Comparison of ENCODE assay signal across 15 cellular contexts in the genomic region with DNA sequence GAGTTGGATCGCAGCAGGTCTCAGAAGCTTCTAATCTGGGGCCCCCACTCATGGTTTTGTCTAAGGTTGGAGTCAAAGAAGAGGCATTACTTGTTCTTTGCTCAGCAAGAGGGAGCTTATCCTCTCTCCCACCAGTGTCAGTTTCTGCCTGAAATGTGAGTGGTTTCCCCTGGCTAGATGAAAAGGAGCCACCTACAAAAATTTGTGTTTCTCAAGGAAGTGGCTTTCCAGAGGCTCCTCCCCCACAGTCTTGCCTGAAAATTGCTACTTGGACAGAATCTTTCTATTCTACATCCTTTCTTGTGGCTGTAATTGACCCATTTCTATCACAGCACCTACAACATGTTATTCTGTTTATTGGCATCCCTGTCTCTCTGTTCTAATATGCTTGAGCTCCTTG. TPM values are rescaled to one million over a fixed set of nuclear protein-coding genes. Genes with fewer than 3 reads are reported as not detected.
A peak's percentile ranks its signal among the peaks of the same experiment; 100 is the strongest.
DNase-seq lines count a peak whose midpoint lies in the region; ATAC-seq and TF ChIP-seq lines count a peak whose summit lies in the region.
"Had no signal": no experiment of that assay in that cellular context is flagged by ENCODE, and none has a peak within 500 bp of the region (broad histone marks: within the 10 kb centered on the region; RNA-seq: fewer than 3 reads in every experiment).

No MANE protein-coding gene starts in this region.

- peaks cover 57% of the 10 kb centered on the region for H3K4me1 Mint-ChIP-seq in activated T-helper 1 cell treated with anti-CD3 and anti-CD28 coated beads, Interleukin-12 subunit alpha, Interleukin-12 subunit beta, Interleukin-2, Interleukin-4 antibody, amounts not matched to agents 30 ng/mL and 10 ng/mL and 1 ng/mL, durations not matched to agents 14 hours and 24 hours and 36 hours (ENCODE audit: low read depth)
- peaks cover 70 to 92% (median 90%) of the 10 kb centered on the region in 7 donors for H3K4me1 Mint-ChIP-seq in naive thymus-derived CD4-positive, alpha-beta T cell

- H3K4me3 ChIP-seq in BLaER1 treated with 17β-estradiol and CSF1 and Interleukin-3, amounts not matched to agents 10 nM and 100 nM: no peak overlapping the region
- H3K4me3 ChIP-seq in DND-41 (ENCODE audit: low read depth in 1 of 2, low read length in 2 of 2): no peak overlapping the region
- H3K4me3 ChIP-seq in naive thymus-derived CD4-positive, alpha-beta T cell (ENCODE audit: low read length): peak overlapping the region; percentile 34
- no peak overlapping the region for H3K4me3 ChIP-seq in coronary artery
- H3K4me3 ChIP-seq: cardiac muscle cell, hepatocyte, SJSA1, spleen had no signal

- H3K27me3 Mint-ChIP-seq in activated T-helper 1 cell treated with anti-CD3 and anti-CD28 coated beads, Interleukin-12 subunit alpha, Interleukin-12 subunit beta, Interleukin-2, Interleukin-4 antibody, amounts not matched to agents 30 ng/mL and 10 ng/mL and 1 ng/mL, durations not matched to agents 14 hours and 24 hours and 36 hours (ENCODE audit: insufficient read depth): peaks cover 8% of the 10 kb centered on the region
- H3K27me3 Mint-ChIP-seq in naive thymus-derived CD4-positive, alpha-beta T cell: peaks cover 0 to 2% (median 0%) of the 10 kb centered on the region in 5 donors

- no peaks in the 10 kb centered on the region for H3K9me3 Mint-ChIP-seq in activated T-helper 1 cell treated with anti-CD3 and anti-CD28 coated beads, Interleukin-12 subunit alpha, Interleukin-12 subunit beta, Interleukin-2, Interleukin-4 antibody, amounts not matched to agents 30 ng/mL and 10 ng/mL and 1 ng/mL, durations not matched to agents 14 hours and 24 hours and 36 hours
- H3K9me3 Mint-ChIP-seq in naive thymus-derived CD4-positive, alpha-beta T cell: no peaks in the 10 kb centered on the region

- H3K36me3 Mint-ChIP-seq in activated T-helper 1 cell treated with anti-CD3 and anti-CD28 coated beads, Interleukin-12 subunit alpha, Interleukin-12 subunit beta, Interleukin-2, Interleukin-4 antibody, amounts not matched to agents 30 ng/mL and 10 ng/mL and 1 ng/mL, durations not matched to agents 14 hours and 24 hours and 36 hours (ENCODE audit: low read depth): peaks cover 3% of the 10 kb centered on the region
- H3K36me3 Mint-ChIP-seq in naive thymus-derived CD4-positive, alpha-beta T cell: peaks cover 0 to 14% (median 0%) of the 10 kb centered on the region in 5 donors

- TF ChIP-seq CTCF in DND-41 (IDR thresholded peaks at IDR 0.05; ENCODE audit: borderline replicate concordance, extremely low read depth, low read length, poor library complexity, severe bottlenecking) (no peak), coronary artery (IDR thresholded peaks at IDR 0.05) (no peak)

- no peaks in the 10 kb centered on the region for H3K36me3 ChIP-seq in BLaER1 treated with 17β-estradiol and CSF1 and Interleukin-3, amounts not matched to agents 10 nM and 100 nM
- H3K36me3 ChIP-seq in DND-41 (ENCODE audit: insufficient read depth, low read length): no peaks in the 10 kb centered on the region
- H3K36me3 ChIP-seq in naive thymus-derived CD4-positive, alpha-beta T cell (ENCODE audit: control insufficient read depth in 2 of 3, insufficient read depth in 3 of 3, low read length in 3 of 3): no peaks in the 10 kb centered on the region
- H3K36me3 ChIP-seq: cardiac muscle cell, SJSA1, spleen had no signal

- intact Hi-C loops in activated T-helper 1 cell treated with anti-CD3 and anti-CD28 coated beads, Interleukin-12 subunit alpha, Interleukin-12 subunit beta, Interleukin-2, Interleukin-4 antibody, amounts not matched to agents 30 ng/mL and 10 ng/mL and 1 ng/mL, durations not matched to agents 14 hours and 24 hours and 36 hours (cut with micrococcal nuclease): loop anchor here (2.0 to 5.0 kb wide), 4 partner anchors 49 to 109 kb away; no protein-coding TSS in a partner anchor
- intact Hi-C loops in naive thymus-derived CD4-positive, alpha-beta T cell (cut with micrococcal nuclease): loop anchor here (1.0 to 5.0 kb wide), 3 partner anchors 15 to 61 kb away; no protein-coding TSS in a partner anchor

- H3K27ac ChIP-seq in BLaER1 treated with 17β-estradiol and CSF1 and Interleukin-3, amounts not matched to agents 10 nM and 100 nM: no peak overlapping the region
- H3K27ac ChIP-seq in DND-41 (ENCODE audit: low read length): no peak overlapping the region
- H3K27ac ChIP-seq in naive thymus-derived CD4-positive, alpha-beta T cell (ENCODE audit: low read depth, low read length): peak overlapping the region; percentile 70
- no peak overlapping the region for H3K27ac ChIP-seq in coronary artery
- H3K27ac ChIP-seq: cardiac muscle cell, hepatocyte, SJSA1 had no signal

- POLR2A ChIA-PET in naive thymus-derived CD4-positive, alpha-beta T cell (lab: Charles Lee): interaction anchor here (0.7 to 10.1 kb wide), 14 partner anchors 10 to 62 kb away, joined by 3 to 140 read pairs (median 7); a partner anchor contains a TSS

- peaks cover 19 to 63% (median 53%) of the 10 kb centered on the region in 10 experiments for H3K4me1 ChIP-seq in BLaER1 treated with 17β-estradiol and CSF1 and Interleukin-3, amounts not matched to agents 10 nM and 100 nM
- peaks cover 30% of the 10 kb centered on the region for H3K4me1 ChIP-seq in DND-41 (ENCODE audit: insufficient read depth, low read length)
- peaks cover 51 to 86% of the 10 kb centered on the region in 2 donors for H3K4me1 ChIP-seq in naive thymus-derived CD4-positive, alpha-beta T cell (ENCODE audit: control insufficient read depth in 2 of 2, insufficient read depth in 2 of 2, low read length in 2 of 2)
- H3K4me1 ChIP-seq: SJSA1 had no signal

- CTCF ChIA-PET in naive thymus-derived CD4-positive, alpha-beta T cell (lab: Charles Lee): interaction anchor here (0.9 to 5.5 kb wide), 10 partner anchors 11 to 73 kb away, joined by 3 to 32 read pairs (median 4); no protein-coding TSS in a partner anchor

- peak; percentile 77 for ATAC-seq in DND-41 (ENCODE audit: insufficient read depth, low read depth)
- peak; percentile 31 for ATAC-seq in naive thymus-derived CD4-positive, alpha-beta T cell

- peak overlapping the region; percentile 71 for H3K4me3 Mint-ChIP-seq in activated T-helper 1 cell treated with anti-CD3 and anti-CD28 coated beads, Interleukin-12 subunit alpha, Interleukin-12 subunit beta, Interleukin-2, Interleukin-4 antibody, amounts not matched to agents 30 ng/mL and 10 ng/mL and 1 ng/mL, durations not matched to agents 14 hours and 24 hours and 36 hours
- H3K4me3 Mint-ChIP-seq in naive thymus-derived CD4-positive, alpha-beta T cell: peak overlapping the region; percentile 67 to 88 (median 82)

- H3K4me2 ChIP-seq in BLaER1 treated with 17β-estradiol and CSF1 and Interleukin-3, amounts not matched to agents 10 nM and 100 nM: peak overlapping the region; percentile 3 to 90 (median 80); a peak in 21 of 22 replicates
- peak overlapping the region; percentile 45; the same call in 1 of the 2 replicates for H3K4me2 ChIP-seq in DND-41 (ENCODE audit: insufficient read depth, low read length)
- H3K4me2 ChIP-seq: hepatocyte had no signal

- no peaks in the 10 kb centered on the region for H3K9me3 ChIP-seq in BLaER1 treated with 17β-estradiol and CSF1 and Interleukin-3, amounts not matched to agents 10 nM and 100 nM (replicated peaks in 1 of 11)
- no peaks in the 10 kb centered on the region for H3K9me3 ChIP-seq in DND-41 (ENCODE audit: insufficient read depth, low read length, severe bottlenecking)
- no peaks in the 10 kb centered on the region for H3K9me3 ChIP-seq in naive thymus-derived CD4-positive, alpha-beta T cell (ENCODE audit: control insufficient read depth in 2 of 3, low read length in 3 of 3)
- H3K9me3 ChIP-seq: SJSA1, spleen had no signal

- H3K27ac Mint-ChIP-seq in activated T-helper 1 cell treated with anti-CD3 and anti-CD28 coated beads, Interleukin-12 subunit alpha, Interleukin-12 subunit beta, Interleukin-2, Interleukin-4 antibody, amounts not matched to agents 30 ng/mL and 10 ng/mL and 1 ng/mL, durations not matched to agents 14 hours and 24 hours and 36 hours: no peak overlapping the region
- peak overlapping the region; percentile 83 to 97 (median 95) for H3K27ac Mint-ChIP-seq in naive thymus-derived CD4-positive, alpha-beta T cell

- H4K20me1 ChIP-seq in BLaER1 treated with 17β-estradiol and CSF1 and Interleukin-3, amounts not matched to agents 10 nM and 100 nM: no peaks in the 10 kb centered on the region
- no peaks in the 10 kb centered on the region; the same call in 1 of the 2 replicates for H4K20me1 ChIP-seq in DND-41 (ENCODE audit: insufficient read depth, low read length)

- H3K27me3 ChIP-seq in BLaER1 treated with 17β-estradiol and CSF1 and Interleukin-3, amounts not matched to agents 10 nM and 100 nM: no peaks in the 10 kb centered on the region
- H3K27me3 ChIP-seq in DND-41 (ENCODE audit: insufficient read depth, low read length, poor library complexity): peaks cover 16% of the 10 kb centered on the region
- no peaks in the 10 kb centered on the region for H3K27me3 ChIP-seq in naive thymus-derived CD4-positive, alpha-beta T cell (ENCODE audit: control insufficient read depth in 2 of 2, insufficient read depth in 2 of 2, low read length in 2 of 2)
- H3K27me3 ChIP-seq: cardiac muscle cell, hepatocyte, SJSA1, spleen had no signal

- H3K9ac ChIP-seq in BLaER1 treated with 17β-estradiol and CSF1 and Interleukin-3, amounts not matched to agents 10 nM and 100 nM: no peak overlapping the region
- H3K9ac ChIP-seq in DND-41 (ENCODE audit: low read depth, low read length): no peak overlapping the region

- peak; percentile 51 for DNase-seq in DND-41
- no peak for DNase-seq in activated T-helper 1 cell treated with anti-CD3 and anti-CD28 coated beads, Interleukin-12 subunit alpha, Interleukin-12 subunit beta, Interleukin-2, Interleukin-4 antibody, amounts not matched to agents 30 ng/mL and 10 ng/mL and 1 ng/mL, durations not matched to agents 14 hours and 24 hours and 36 hours (ENCODE audit: low spot score)
- DNase-seq in naive thymus-derived CD4-positive, alpha-beta T cell: peak in 3 of 9 donors; percentile 16 to 27 (median 26)
- no peak for DNase-seq in HK-2 (ENCODE audit: unreplicated experiment)
- no peak for DNase-seq in coronary artery (ENCODE audit: low spot score)
- no peak for DNase-seq in NCI-H1694 (lab: John Stamatoyannopoulos, UW)
- DNase-seq: AML-193, Karpas-422, NCI-H510A, spleen had no signal

- no peaks in the 10 kb centered on the region for H3K79me2 ChIP-seq in DND-41 (ENCODE audit: insufficient read depth, low read length)
- H3K79me2 ChIP-seq: hepatocyte had no signal

- H2AFZ ChIP-seq in DND-41 (ENCODE audit: low read depth, low read length): no peak overlapping the region
- H2AFZ ChIP-seq: hepatocyte had no signal

RNA-seq across cellular contexts. Expression of a gene that starts 37.9 kb away (rescaled TPM):
- total RNA-seq in activated T-helper 1 cell treated with anti-CD3 and anti-CD28 coated beads, Interleukin-12 subunit alpha, Interleukin-12 subunit beta, Interleukin-2, Interleukin-4 antibody, amounts not matched to agents 30 ng/mL and 10 ng/mL and 1 ng/mL, durations not matched to agents 14 hours and 24 hours and 36 hours: 1.7 TPM in 2 replicates
- total RNA-seq in naive thymus-derived CD4-positive, alpha-beta T cell: 10 to 100 TPM; 20.3 to 95.8 (median 63.3) TPM
- 100 to 1,000 TPM in 1 of 2 donors, 10 to 100 TPM in 1; 66.1 to 108 TPM for polyA plus RNA-seq in naive thymus-derived CD4-positive, alpha-beta T cell
- total RNA-seq: cardiac muscle cell, kidney epithelial cell, SJSA1 had no signal
- polyA plus RNA-seq: cardiac muscle cell had no signal
